ENCODE assay signal across 7 cellular contexts in genomic region chr6:157879034-157879872, GRCh38.
DNase-seq lines count a peak whose midpoint lies in the region; ATAC-seq lines count a peak whose summit lies in the region.

No MANE protein-coding gene starts in this region.

- DNase-seq in iPS-NIHi11 (ENCODE audit: low spot score) (peak; percentile 22), medulla oblongata (ENCODE audit: extremely low spot score) (no peak), glomerular visceral epithelial cell (ENCODE audit: extremely low spot score) (no peak), NCI-H187 treated with DMSO at 0.1 percent for 48 hours (lab: John Stamatoyannopoulos, UW) (no peak)

- ATAC-seq in GM18907 (IDR thresholded peaks at IDR 0.05; ENCODE audit: unreplicated experiment): peak; percentile 82
- ATAC-seq in GM21717 (IDR thresholded peaks at IDR 0.05; ENCODE audit: unreplicated experiment): peak; percentile 91
- ATAC-seq in HG03432 (IDR thresholded peaks at IDR 0.05; ENCODE audit: unreplicated experiment): peak; percentile 93
